Comparison of ENCODE assay signal across 19 cellular contexts in genomic region chr20:24665196-24665595, GRCh38.
A peak's percentile ranks its signal among the peaks of the same experiment; 100 is the strongest.
DNase-seq lines count a peak whose midpoint lies in the region; ATAC-seq and TF ChIP-seq lines count a peak whose summit lies in the region.
"Had no signal": no experiment of that assay in that cellular context is flagged by ENCODE, and none has a peak within 500 bp of the region (broad histone marks: within the 10 kb centered on the region; RNA-seq: fewer than 3 reads in every experiment).

No MANE protein-coding gene starts in this region.

- H3K4me3 Mint-ChIP-seq in progenitor cell of endocrine pancreas (ENCODE audit: low read depth): no peak overlapping the region
- H3K4me3 Mint-ChIP-seq: H9 had no signal

- H3K9ac ChIP-seq in BLaER1: no peak overlapping the region

- DNase-seq in RWPE2 (ENCODE audit: low spot score): peak; percentile 57
- DNase-seq in islet precursor cell: peak; percentile 49
- peak; percentile 44 for DNase-seq in sciatic nerve (ENCODE audit: low spot score)
- DNase-seq in AG08395 (ENCODE audit: low spot score): no peak
- no peak for DNase-seq in NCI-H2196 treated with DMSO at 0.1 percent for 48 hours (lab: John Stamatoyannopoulos, UW; ENCODE audit: unreplicated experiment)
- no peak for DNase-seq in progenitor cell of endocrine pancreas (ENCODE audit: low spot score, unreplicated experiment)
- DNase-seq: H9, KG1, NCI-H1105 treated with DMSO at 0.1 percent for 48 hours, NCI-H1694, NCI-H2081 treated with DMSO at 0.1 percent for 48 hours, NCI-H774, OCI-M1, RPMI8226, SIG-M5 had no signal

- H3K27ac ChIP-seq in BLaER1 (no peak overlapping the region), RWPE2 (ENCODE audit: poor library complexity, severe bottlenecking) (no peak overlapping the region)
- H3K27ac ChIP-seq: A549, C4-2B had no signal

- H3K27me3 ChIP-seq in BLaER1 (no peaks in the 10 kb centered on the region), RWPE2 (ENCODE audit: insufficient read depth, poor library complexity, severe bottlenecking) (no peaks in the 10 kb centered on the region)

- H4K20me1 ChIP-seq in BLaER1: no peaks in the 10 kb centered on the region

- H3K36me3 ChIP-seq in BLaER1 (no peaks in the 10 kb centered on the region), RWPE2 (ENCODE audit: low read depth) (no peaks in the 10 kb centered on the region)

- no peak for ATAC-seq in RWPE2 (ENCODE audit: low read depth)
- no peak for ATAC-seq in sciatic nerve
- ATAC-seq in GM18867 (IDR thresholded peaks at IDR 0.05; ENCODE audit: unreplicated experiment): no peak
- ATAC-seq: A549 had no signal

- no peaks in the 10 kb centered on the region for H3K36me3 Mint-ChIP-seq in progenitor cell of endocrine pancreas (ENCODE audit: insufficient read depth)

- peak overlapping the region; percentile 87 for H3K4me2 ChIP-seq in BLaER1
- H3K4me2 ChIP-seq: A549 had no signal

- intact Hi-C loops in sciatic nerve (cut with DNase I): no loop called here

- TF ChIP-seq CTCF in RWPE2 (IDR thresholded peaks at IDR 0.05; ENCODE audit: poor library complexity, severe bottlenecking) (no peak), progenitor cell of endocrine pancreas (IDR thresholded peaks at IDR 0.05; ENCODE audit: unreplicated experiment) (no peak)

- H3K9me3 ChIP-seq in BLaER1: no peaks in the 10 kb centered on the region
- no peaks in the 10 kb centered on the region for H3K9me3 ChIP-seq in RWPE2 (ENCODE audit: severe bottlenecking)
- H3K9me3 ChIP-seq: A549 had no signal

- peaks cover 48% of the 10 kb centered on the region for H3K4me1 ChIP-seq in BLaER1
- H3K4me1 ChIP-seq in RWPE2 (ENCODE audit: insufficient read depth, poor library complexity, severe bottlenecking): no peaks in the 10 kb centered on the region

- H3K27ac Mint-ChIP-seq in progenitor cell of endocrine pancreas: no peak overlapping the region
- H3K27ac Mint-ChIP-seq: H9 had no signal

- no peaks in the 10 kb centered on the region for H3K4me1 Mint-ChIP-seq in progenitor cell of endocrine pancreas (ENCODE audit: low read depth)

- H3K4me3 ChIP-seq in BLaER1: no peak overlapping the region
- no peak overlapping the region for H3K4me3 ChIP-seq in RWPE2 (ENCODE audit: severe bottlenecking)
- H3K4me3 ChIP-seq: A549 had no signal

- peaks cover 18% of the 10 kb centered on the region for H3K27me3 Mint-ChIP-seq in progenitor cell of endocrine pancreas

- H3K9me3 Mint-ChIP-seq in progenitor cell of endocrine pancreas (ENCODE audit: low read depth): no peaks in the 10 kb centered on the region

Comparison
In these comparisons a context has a peak if more than half of its experiments do, and no peak if none do; other contexts are left out.
1. DNase-seq: peak in RWPE2 (single experiment), islet precursor cell (single experiment) and sciatic nerve (single experiment); none in AG08395 (single experiment), NCI-H2196 treated with DMSO at 0.1 percent for 48 hours (single experiment) and progenitor cell of endocrine pancreas (single experiment).